27 cellular contexts compared by ENCODE assay signal in the genomic region with DNA sequence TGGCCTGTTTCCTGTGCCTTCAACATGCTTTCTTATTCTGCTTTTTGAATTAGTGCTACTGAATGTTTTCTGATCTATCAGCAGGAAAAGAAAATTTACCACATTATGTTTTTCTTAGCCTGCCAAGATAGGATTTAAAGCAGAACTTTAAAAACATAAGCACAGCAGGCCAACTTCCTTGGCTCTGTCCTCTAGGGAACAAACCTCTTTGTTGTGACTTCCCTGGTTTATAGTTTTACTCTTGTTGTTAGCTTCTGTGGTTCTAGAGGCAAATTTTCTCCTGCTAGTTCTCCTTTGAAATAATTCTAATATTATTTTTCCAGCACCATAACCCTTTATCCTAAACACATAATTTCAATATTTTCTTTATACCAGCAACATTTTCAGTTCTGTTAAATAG.
"Had no signal": no experiment of that assay in that cellular context is flagged by ENCODE, and none has a peak within 500 bp of the region (broad histone marks: within the 10 kb centered on the region; RNA-seq: fewer than 3 reads in every experiment).

No MANE protein-coding gene starts in this region.

- H3K4me3 Mint-ChIP-seq: mesothelial cell of epicardium; naive B cell; natural killer cell treated with Interleukin-12 subunit alpha and Interleukin-12 subunit beta and Interleukin-15 and Interleukin-18, amount 100 ng/mL, for 72 hours; stimulated activated effector memory CD8-positive, alpha-beta T cell treated with anti-CD3 and anti-CD28 coated beads, Interleukin-12 subunit alpha, Interleukin-12 subunit beta, amount 100 ng/mL, for 72 hours; stimulated activated naive CD8-positive, alpha-beta T cell treated with anti-CD3 and anti-CD28 coated beads, Interleukin-15, Interleukin-2, amounts not matched to agents 100 ng/mL and 50 ng/mL, for 24 hours had no signal

- H3K36me3 ChIP-seq: left ventricle myocardium inferior, pancreas, prostate gland, spleen, suprapubic skin, thoracic aorta, tibial artery, upper lobe of right lung had no signal

- H3K4me1 Mint-ChIP-seq: naive B cell; stimulated activated effector memory CD8-positive, alpha-beta T cell treated with anti-CD3 and anti-CD28 coated beads, Interleukin-12 subunit alpha, Interleukin-12 subunit beta, amount 100 ng/mL, for 72 hours had no signal

- H3K27ac Mint-ChIP-seq: mesothelial cell of epicardium; naive B cell; natural killer cell treated with Interleukin-12 subunit alpha and Interleukin-12 subunit beta and Interleukin-15 and Interleukin-18, amount 100 ng/mL, for 72 hours; stimulated activated effector memory CD8-positive, alpha-beta T cell treated with anti-CD3 and anti-CD28 coated beads, Interleukin-12 subunit alpha, Interleukin-12 subunit beta, amount 100 ng/mL, for 72 hours; stimulated activated naive CD8-positive, alpha-beta T cell treated with anti-CD3 and anti-CD28 coated beads, Interleukin-15, Interleukin-2, amounts not matched to agents 100 ng/mL and 50 ng/mL, for 24 hours had no signal

- H3K36me3 Mint-ChIP-seq: mesothelial cell of epicardium; naive B cell; stimulated activated effector memory CD8-positive, alpha-beta T cell treated with anti-CD3 and anti-CD28 coated beads, Interleukin-12 subunit alpha, Interleukin-12 subunit beta, amount 100 ng/mL, for 72 hours had no signal

- H3K27me3 Mint-ChIP-seq: naive B cell; natural killer cell treated with Interleukin-12 subunit alpha and Interleukin-12 subunit beta and Interleukin-15 and Interleukin-18, amount 100 ng/mL, for 72 hours; stimulated activated naive CD8-positive, alpha-beta T cell treated with anti-CD3 and anti-CD28 coated beads, Interleukin-15, Interleukin-2, amounts not matched to agents 100 ng/mL and 50 ng/mL, for 24 hours had no signal

- DNase-seq: hippocampal formation; kidney glomerular epithelial cell; left colon; left ventricle myocardium inferior; mesendoderm; naive B cell; pancreas; retina; right cardiac atrium; spleen; stimulated activated CD4-positive, alpha-beta T cell treated with anti-CD3 and anti-CD28 coated beads, Interleukin-4, amount 100 ng/mL, for 24 hours; stimulated activated naive CD4-positive, alpha-beta T cell; tibial artery; trophoblast cell; upper lobe of right lung had no signal

- H3K27ac ChIP-seq: left ventricle myocardium inferior, pancreas, prostate gland, skin epidermis, spleen, suprapubic skin, thoracic aorta, tibial artery, upper lobe of right lung had no signal

- H3K4me3 ChIP-seq: left ventricle myocardium inferior, lung, pancreas, prostate gland, skin epidermis, spleen, suprapubic skin, thoracic aorta, tibial artery, upper lobe of right lung had no signal

- H3K9me3 Mint-ChIP-seq: mesothelial cell of epicardium had no signal

- H3K4me1 ChIP-seq: left ventricle myocardium inferior, pancreas, prostate gland, spleen, suprapubic skin, upper lobe of right lung had no signal

- FAIRE-seq: keratinocyte, pancreas, urothelium cell line had no signal

- ATAC-seq: left colon; natural killer cell treated with Interleukin-12 subunit alpha and Interleukin-12 subunit beta and Interleukin-15 and Interleukin-18, amount 100 ng/mL, for 72 hours; pancreas; right cardiac atrium; sciatic nerve; stimulated activated effector memory CD8-positive, alpha-beta T cell treated with anti-CD3 and anti-CD28 coated beads, Interleukin-12 subunit alpha, Interleukin-12 subunit beta, amount 100 ng/mL, for 72 hours; upper lobe of right lung had no signal

- H3K27me3 ChIP-seq: spleen, suprapubic skin, tibial artery, upper lobe of right lung had no signal
